ENCODE assay signal across 9 cellular contexts in the genomic region with DNA sequence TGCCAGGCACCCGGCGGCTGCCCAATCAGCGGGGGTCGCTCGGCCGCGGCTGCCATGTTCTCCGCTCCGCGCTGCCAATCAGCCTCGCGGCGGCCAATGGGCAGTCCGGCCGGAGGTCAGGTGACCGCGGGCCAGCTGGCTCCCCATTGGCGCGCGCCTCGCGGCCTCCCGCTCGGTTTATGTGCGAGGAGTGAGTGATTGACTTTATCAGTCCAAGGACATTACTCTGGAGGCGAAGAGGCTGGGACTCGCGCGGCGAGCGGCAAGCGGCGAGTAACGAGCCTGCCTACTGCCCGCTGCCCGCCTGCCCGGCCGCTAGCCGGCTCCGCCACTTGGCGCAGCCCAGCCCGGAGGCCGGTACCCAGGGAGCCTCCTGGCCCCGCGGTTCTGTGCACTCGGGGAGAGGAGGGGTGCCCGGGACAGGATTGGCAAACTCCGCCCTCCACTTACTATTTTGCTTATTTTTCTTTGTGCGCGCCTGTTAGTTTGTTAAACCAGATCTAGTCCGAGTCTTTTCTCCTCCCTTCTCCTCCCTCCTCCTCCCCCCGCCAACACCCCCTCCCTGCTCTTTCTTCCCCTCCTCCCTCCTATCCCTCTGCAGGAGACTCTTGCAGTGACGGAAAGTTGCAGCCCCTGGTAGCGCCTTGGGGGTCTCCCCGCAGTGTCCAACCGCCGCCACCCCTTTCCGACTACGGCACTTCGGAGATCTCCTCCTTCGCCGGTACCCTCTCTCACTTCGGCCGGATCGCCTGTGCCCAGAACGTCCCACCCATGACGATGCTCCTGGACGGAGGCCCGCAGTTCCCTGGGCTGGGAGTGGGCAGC. TPM values are rescaled to one million over a fixed set of nuclear protein-coding genes. Genes with fewer than 3 reads are reported as not detected.
A peak's percentile ranks its signal among the peaks of the same experiment; 100 is the strongest.
DNase-seq lines count a peak whose midpoint lies in the region; ATAC-seq and TF ChIP-seq lines count a peak whose summit lies in the region.
"Had no signal": no experiment of that assay in that cellular context is flagged by ENCODE, and none has a peak within 500 bp of the region (broad histone marks: within the 10 kb centered on the region; RNA-seq: fewer than 3 reads in every experiment).

A gene (plus strand): TSS at position 207 of the 825 bp plus-strand sequence. CDS start 565 bp downstream, at position 772.

- H3K4me1 Mint-ChIP-seq in activated T-helper 17 cell treated with anti-CD3 and anti-CD28 coated beads, Interleukin-2, amount 50 U/mL, for 72 hours = peaks cover 5% of the 10 kb centered on the region

- H3K36me3 Mint-ChIP-seq in activated T-helper 17 cell treated with anti-CD3 and anti-CD28 coated beads, Interleukin-2, amount 50 U/mL, for 72 hours (ENCODE audit: low read depth) = peaks cover 6% of the 10 kb centered on the region

- H3K27me3 ChIP-seq in right atrium auricular region = peaks cover 22 to 32% of the 10 kb centered on the region in 2 donors

- peak; percentile 44 for DNase-seq in activated CD4-positive, alpha-beta T cell treated with anti-CD3 and anti-CD28 coated beads for 48 hours
- no peak for DNase-seq in activated CD4-positive, alpha-beta T cell treated with anti-CD3 and anti-CD28 coated beads, Interleukin-2, amount 50 U/mL, for 4 hours
- DNase-seq in right atrium auricular region (ENCODE audit: low spot score) (no peak), pons (ENCODE audit: low spot score) (peak; percentile 65), amniotic stem cell (lab: John Stamatoyannopoulos, UW) (no peak)

- H3K27me3 Mint-ChIP-seq in activated T-helper 17 cell treated with anti-CD3 and anti-CD28 coated beads, Interleukin-2, amount 50 U/mL, for 72 hours = peaks cover 29% of the 10 kb centered on the region

- H3K9me3 ChIP-seq in right atrium auricular region = no peaks in the 10 kb centered on the region

- H3K4me1 ChIP-seq in right atrium auricular region = peaks cover 0 to 17% of the 10 kb centered on the region in 2 donors
- H3K4me1 ChIP-seq: BLaER1 treated with 17β-estradiol and CSF1 and Interleukin-3, amounts not matched to agents 10 nM and 100 nM had no signal

- TF ChIP-seq CTCF in right atrium auricular region (IDR thresholded peaks at IDR 0.05) = no peak

- H3K4me3 ChIP-seq in right atrium auricular region = peak within 1 kb of the TSS; percentile 42 to 54
- H3K4me3 ChIP-seq: BLaER1 treated with 17β-estradiol and CSF1 and Interleukin-3, amounts not matched to agents 10 nM and 100 nM had no signal

- H3K9me3 Mint-ChIP-seq in activated T-helper 17 cell treated with anti-CD3 and anti-CD28 coated beads, Interleukin-2, amount 50 U/mL, for 72 hours = no peaks in the 10 kb centered on the region

- no peak within 1 kb of the TSS for H3K27ac Mint-ChIP-seq in activated T-helper 17 cell treated with anti-CD3 and anti-CD28 coated beads, Interleukin-2, amount 50 U/mL, for 72 hours

- H3K4me3 Mint-ChIP-seq in activated T-helper 17 cell treated with anti-CD3 and anti-CD28 coated beads, Interleukin-2, amount 50 U/mL, for 72 hours = peak within 1 kb of the TSS; percentile 52

- no peak within 1 kb of the TSS for H3K27ac ChIP-seq in right atrium auricular region
- H3K27ac ChIP-seq: BLaER1 treated with 17β-estradiol and CSF1 and Interleukin-3, amounts not matched to agents 10 nM and 100 nM had no signal

- ATAC-seq in activated T-helper 17 cell treated with anti-CD3 and anti-CD28 coated beads, Interleukin-2, amount 50 U/mL, for 72 hours (replicated peaks) = no peak
- no peak for ATAC-seq in HG03280 (IDR thresholded peaks at IDR 0.05; ENCODE audit: unreplicated experiment)
- ATAC-seq in GM19455 (IDR thresholded peaks at IDR 0.05; ENCODE audit: unreplicated experiment) = no peak

- no peaks in the 10 kb centered on the region for H3K36me3 ChIP-seq in right atrium auricular region
- H3K36me3 ChIP-seq: BLaER1 treated with 17β-estradiol and CSF1 and Interleukin-3, amounts not matched to agents 10 nM and 100 nM had no signal

RNA-seq across cellular contexts. Expression of the gene that starts here (rescaled TPM):
- total RNA-seq in activated T-helper 17 cell treated with anti-CD3 and anti-CD28 coated beads, Interleukin-2, amount 50 U/mL, for 72 hours = not detected
- total RNA-seq in right atrium auricular region = not detected

Comparison
In these comparisons a context has a peak if more than half of its experiments do, and no peak if none do; other contexts are left out.
1. DNase-seq: peak in activated CD4-positive, alpha-beta T cell treated with anti-CD3 and anti-CD28 coated beads for 48 hours (single experiment) and pons (single experiment); none in activated CD4-positive, alpha-beta T cell treated with anti-CD3 and anti-CD28 coated beads, Interleukin-2, amount 50 U/mL, for 4 hours (0 of 2), right atrium auricular region (single experiment) and amniotic stem cell (single experiment).